Comparison of ENCODE assay signal across 11 cellular contexts in genomic region chr3:175246234-175246633, GRCh38.
"Had no signal": no experiment of that assay in that cellular context is flagged by ENCODE, and none has a peak within 500 bp of the region (broad histone marks: within the 10 kb centered on the region; RNA-seq: fewer than 3 reads in every experiment).

No MANE protein-coding gene starts in this region.

- H3K27ac ChIP-seq: adrenal gland, ascending aorta, body of pancreas, brain microvascular endothelial cell, breast epithelium, cardiac muscle cell had no signal

- H3K27me3 ChIP-seq: adrenal gland, ascending aorta, body of pancreas, brain microvascular endothelial cell, breast epithelium, cardiac muscle cell had no signal

- ATAC-seq: activated naive CD4-positive, alpha-beta T cell treated with anti-CD3 and anti-CD28 coated beads, Interleukin-2, amount 50 U/mL, for 72 hours; activated naive CD8-positive, alpha-beta T cell treated with anti-CD3 and anti-CD28 coated beads, Interleukin-2, amount 50 U/mL, for 24 hours; activated T-cell treated with anti-CD3 and anti-CD28 coated beads, Interleukin-2, amount 50 U/mL, for 4 hours; activated T-cell treated with anti-CD3 and anti-CD28 coated beads, Interleukin-2, amount 50 U/mL, for 72 hours; activated T-helper 17 cell treated with anti-CD3 and anti-CD28 coated beads, Interleukin-2, amount 50 U/mL, for 72 hours; body of pancreas had no signal

- H3K36me3 ChIP-seq: adrenal gland, ascending aorta, brain microvascular endothelial cell, breast epithelium, cardiac muscle cell had no signal

- H3K4me3 ChIP-seq: adrenal gland, ascending aorta, body of pancreas, breast epithelium, cardiac muscle cell had no signal

- H3K9me3 ChIP-seq: adrenal gland, ascending aorta, body of pancreas, breast epithelium had no signal
